14 cellular contexts compared by ENCODE assay signal in the genomic region with DNA sequence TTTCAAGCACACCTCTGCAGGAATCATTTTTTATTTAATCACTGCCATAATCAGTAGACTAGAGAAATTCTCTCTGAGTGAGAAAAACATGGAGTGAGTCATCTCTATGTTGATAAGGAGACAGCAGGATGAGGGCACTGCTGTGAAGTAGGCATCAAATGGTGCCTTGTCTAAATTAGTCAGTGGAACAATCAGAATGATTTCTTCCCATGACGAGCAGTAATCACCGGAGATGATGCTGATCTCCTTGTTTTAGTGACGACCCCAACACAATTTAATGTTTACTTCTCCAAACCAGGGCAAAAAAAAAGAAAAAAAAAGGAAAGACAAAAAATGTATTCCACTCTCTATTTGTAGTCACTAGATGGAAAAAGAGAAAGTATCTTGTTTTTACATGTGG.
DNase-seq lines count a peak whose midpoint lies in the region; ATAC-seq, FAIRE-seq and TF ChIP-seq lines count a peak whose summit lies in the region.
"Had no signal": no experiment of that assay in that cellular context is flagged by ENCODE, and none has a peak within 500 bp of the region (broad histone marks: within the 10 kb centered on the region; RNA-seq: fewer than 3 reads in every experiment).

No MANE protein-coding gene starts in this region.

- intact Hi-C loops in left ventricle myocardium inferior (cut with micrococcal nuclease) = no loop called here
- intact Hi-C loops in right cardiac atrium (cut with DNase I) = loop anchor here in 1 of 4 donors (10.0 kb wide), 1 partner anchor 69 kb away; no protein-coding TSS in a partner anchor
- intact Hi-C loops in ascending aorta (cut with DNase I) = no loop called here
- intact Hi-C loops in HepG2 (cut with micrococcal nuclease; ENCODE audit: unreplicated experiment) = no loop called here
- intact Hi-C loops in uterus (cut with DNase I; ENCODE audit: low total_unique reads) = no loop called here

- no peak overlapping the region for H3K4me3 Mint-ChIP-seq in mesothelial cell of epicardium

- H3K36me3 ChIP-seq in left ventricle myocardium inferior = peaks cover 26% of the 10 kb centered on the region
- H3K36me3 ChIP-seq in ascending aorta = peaks cover 42 to 57% of the 10 kb centered on the region in 2 donors
- H3K36me3 ChIP-seq in HepG2 (replicated peaks in 1 of 2; ENCODE audit: control insufficient read depth in 1 of 2, insufficient read depth in 2 of 2, low read length in 2 of 2) = peaks cover 9 to 35% of the 10 kb centered on the region in 2 experiments
- no peaks in the 10 kb centered on the region for H3K36me3 ChIP-seq in uterus
- H3K36me3 ChIP-seq: BLaER1 treated with 17β-estradiol and CSF1 and Interleukin-3, amounts not matched to agents 10 nM and 100 nM; left lung; neutrophil had no signal

- no peak overlapping the region for H3K4me2 ChIP-seq in HepG2 (ENCODE audit: low read depth, low read length)

- TF ChIP-seq CTCF in left ventricle myocardium inferior (IDR thresholded peaks at IDR 0.05; ENCODE audit: borderline replicate concordance) (no peak), ascending aorta (IDR thresholded peaks at IDR 0.05) (no peak), HepG2 (CRISPR knock-in tag; IDR thresholded peaks at IDR 0.05) (no peak), uterus (IDR thresholded peaks at IDR 0.05) (no peak), mesothelial cell of epicardium (IDR thresholded peaks at IDR 0.05; ENCODE audit: unreplicated experiment) (no peak)

- H3K27me3 Mint-ChIP-seq in mesothelial cell of epicardium (ENCODE audit: low read depth) = no peaks in the 10 kb centered on the region

- no peak for TF ChIP-seq EP300 in HepG2 (IDR thresholded peaks at IDR 0.05; ENCODE audit: low read depth in 2 of 2, low read length in 2 of 2)
- TF ChIP-seq EP300 in HepG2 (CRISPR knock-in tag; IDR thresholded peaks at IDR 0.05; ENCODE audit: borderline replicate concordance) = no peak

- CTCF ChIA-PET in HepG2 (lab: Yijun Ruan, JAX; ENCODE audit: low intra/inter-chr PET ratio, low total read pairs) = no interaction called here

- H3K27ac ChIP-seq in left ventricle myocardium inferior (replicated peaks) (peak overlapping the region; percentile 92), right cardiac atrium (ENCODE audit: low read length) (no peak overlapping the region), ascending aorta (peak overlapping the region; percentile 95 to 96), HepG2 (ENCODE audit: extremely low read length, insufficient read depth, low read length) (no peak overlapping the region), uterus (peak overlapping the region; percentile 72 to 78)
- H3K27ac ChIP-seq: BLaER1 treated with 17β-estradiol and CSF1 and Interleukin-3, amounts not matched to agents 10 nM and 100 nM; left lung; neutrophil had no signal

- ATAC-seq in right cardiac atrium = no peak
- ATAC-seq in HepG2 = no peak
- ATAC-seq: left lung had no signal

- H3K4me1 ChIP-seq in left ventricle myocardium inferior (peaks cover 89% of the 10 kb centered on the region), right cardiac atrium (ENCODE audit: control insufficient read depth, insufficient read depth, low read length) (peaks cover 7% of the 10 kb centered on the region), ascending aorta (peaks cover 21 to 67% of the 10 kb centered on the region in 2 donors), HepG2 (ENCODE audit: insufficient read depth, low read length) (peaks cover 46% of the 10 kb centered on the region), uterus (peaks cover 8 to 9% of the 10 kb centered on the region in 2 donors)

- DNase-seq in left ventricle myocardium inferior (no peak), right cardiac atrium (no peak), ascending aorta (ENCODE audit: low spot score in 2 of 2) (peak in 1 of 2 donors; percentile 47), HepG2 (ENCODE audit: low spot score) (peak; percentile 24), uterus (peak in 1 of 2 donors; percentile 18), amniotic stem cell (lab: John Stamatoyannopoulos, UW) (no peak), mesothelial cell of epicardium (ENCODE audit: low spot score in 2 of 2, unreplicated experiment in 2 of 2) (no peak), Kasumi-1 (lab: John Stamatoyannopoulos, UW) (no peak)
- DNase-seq: left lung; NCI-H2171 treated with DMSO at 0.1 percent for 48 hours; stimulated activated CD8-positive, alpha-beta memory T cell treated with anti-CD3 and anti-CD28 coated beads, Interleukin-4, amount 100 ng/mL, for 48 hours; SW 1271 had no signal

- H4K20me1 ChIP-seq in HepG2 (ENCODE audit: insufficient read depth, low read length) = no peaks in the 10 kb centered on the region
- H4K20me1 ChIP-seq: BLaER1 treated with 17β-estradiol and CSF1 and Interleukin-3, amounts not matched to agents 10 nM and 100 nM had no signal

- no peak overlapping the region for H2AFZ ChIP-seq in HepG2 (ENCODE audit: low read length)

- no peak for FAIRE-seq in HepG2 (lab: Jason Lieb, UNC)

- H3K9me3 ChIP-seq in left ventricle myocardium inferior (replicated peaks) = no peaks in the 10 kb centered on the region
- no peaks in the 10 kb centered on the region for H3K9me3 ChIP-seq in right cardiac atrium (ENCODE audit: control insufficient read depth, low read length)
- no peaks in the 10 kb centered on the region for H3K9me3 ChIP-seq in ascending aorta
- no peaks in the 10 kb centered on the region for H3K9me3 ChIP-seq in HepG2 (ENCODE audit: low read length)
- H3K9me3 ChIP-seq in uterus = no peaks in the 10 kb centered on the region
- H3K9me3 ChIP-seq: left lung, neutrophil had no signal

- TF ChIP-seq POLR2A in HepG2 (IDR thresholded peaks at IDR 0.05; ENCODE audit: insufficient read depth in 1 of 2, low read depth in 2 of 2, low read length in 2 of 2) (no peak), uterus (IDR thresholded peaks at IDR 0.05) (no peak)

- H3K4me3 ChIP-seq in left ventricle myocardium inferior (no peak overlapping the region), right cardiac atrium (ENCODE audit: low read length) (no peak overlapping the region), ascending aorta (no peak overlapping the region), HepG2 (replicated peaks in 1 of 3; ENCODE audit: insufficient read depth in 1 of 3, low read depth in 2 of 3, low read length in 3 of 3) (no peak overlapping the region), uterus (no peak overlapping the region)
- H3K4me3 ChIP-seq: BLaER1 treated with 17β-estradiol and CSF1 and Interleukin-3, amounts not matched to agents 10 nM and 100 nM; left lung had no signal

- BruUV-seq in HepG2 (replicated peaks; lab: Mats Ljungman, UMichigan) = no TSS peak

- H3K27me3 ChIP-seq in left ventricle myocardium inferior (ENCODE audit: low read depth) = no peaks in the 10 kb centered on the region
- H3K27me3 ChIP-seq in right cardiac atrium (ENCODE audit: control insufficient read depth, insufficient read depth) = no peaks in the 10 kb centered on the region
- H3K27me3 ChIP-seq in ascending aorta = no peaks in the 10 kb centered on the region
- no peaks in the 10 kb centered on the region for H3K27me3 ChIP-seq in HepG2 (ENCODE audit: control insufficient read depth in 1 of 2, insufficient read depth in 2 of 2, low read length in 2 of 2)
- no peaks in the 10 kb centered on the region for H3K27me3 ChIP-seq in uterus
- H3K27me3 ChIP-seq: BLaER1 treated with 17β-estradiol and CSF1 and Interleukin-3, amounts not matched to agents 10 nM and 100 nM; left lung; neutrophil had no signal

- peaks cover 2% of the 10 kb centered on the region for H3K4me1 Mint-ChIP-seq in mesothelial cell of epicardium

- peaks cover 17% of the 10 kb centered on the region for H3K79me2 ChIP-seq in HepG2 (ENCODE audit: insufficient read depth, low read length)

- H3K9ac ChIP-seq in HepG2 (ENCODE audit: insufficient read depth, low read depth, low read length) = no peak overlapping the region
- H3K9ac ChIP-seq: BLaER1 treated with 17β-estradiol and CSF1 and Interleukin-3, amounts not matched to agents 10 nM and 100 nM had no signal

- POLR2A ChIA-PET in HepG2 (lab: Yijun Ruan, JAX) = no interaction called here

- no peak for TF ChIP-seq RAD21 in HepG2 (CRISPR knock-in tag; IDR thresholded peaks at IDR 0.05)

- 67% methylated on average over 3 of the region's 3 CpGs for WGBS in right cardiac atrium
- WGBS in HepG2 (ENCODE audit: low lambda C conversion rate) = 95% methylated on average over 3 of the region's 3 CpGs

- H3K9me3 Mint-ChIP-seq in mesothelial cell of epicardium = no peaks in the 10 kb centered on the region

- in situ Hi-C loops in HepG2 (cut with HindIII; ENCODE audit: extremely low pct_ligation_motif_present, low pct_unique_long_range_greater_than_20kb) = no loop called here

- H3K36me3 Mint-ChIP-seq in mesothelial cell of epicardium = no peaks in the 10 kb centered on the region

- H3K27ac Mint-ChIP-seq in mesothelial cell of epicardium = no peak overlapping the region

TF ChIP-seq in HepG2, 621 proteins besides CTCF, POLR2A, EP300 and RAD21:
- peak; percentile 38; the same call in 1 of the 2 replicates for TF ChIP-seq FOSL2 (CRISPR knock-in tag; IDR thresholded peaks at IDR 0.05)
- TF ChIP-seq, protein P1, sequence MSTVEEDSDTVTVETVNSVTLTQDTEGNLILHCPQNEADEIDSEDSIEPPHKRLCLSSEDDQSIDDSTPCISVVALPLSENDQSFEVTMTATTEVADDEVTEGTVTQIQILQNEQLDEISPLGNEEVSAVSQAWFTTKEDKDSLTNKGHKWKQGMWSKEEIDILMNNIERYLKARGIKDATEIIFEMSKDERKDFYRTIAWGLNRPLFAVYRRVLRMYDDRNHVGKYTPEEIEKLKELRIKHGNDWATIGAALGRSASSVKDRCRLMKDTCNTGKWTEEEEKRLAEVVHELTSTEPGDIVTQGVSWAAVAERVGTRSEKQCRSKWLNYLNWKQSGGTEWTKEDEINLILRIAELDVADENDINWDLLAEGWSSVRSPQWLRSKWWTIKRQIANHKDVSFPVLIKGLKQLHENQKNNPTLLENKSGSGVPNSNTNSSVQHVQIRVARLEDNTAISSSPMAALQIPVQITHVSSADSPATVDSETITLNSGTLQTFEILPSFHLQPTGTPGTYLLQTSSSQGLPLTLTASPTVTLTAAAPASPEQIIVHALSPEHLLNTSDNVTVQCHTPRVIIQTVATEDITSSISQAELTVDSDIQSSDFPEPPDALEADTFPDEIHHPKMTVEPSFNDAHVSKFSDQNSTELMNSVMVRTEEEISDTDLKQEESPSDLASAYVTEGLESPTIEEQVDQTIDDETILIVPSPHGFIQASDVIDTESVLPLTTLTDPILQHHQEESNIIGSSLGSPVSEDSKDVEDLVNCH (CRISPR knock-in tag; IDR thresholded peaks at IDR 0.05) = no peak
TF ChIP-seq in HepG2: peak in this region for 1.

Comparison
In these comparisons a context has a peak if more than half of its experiments do, and no peak if none do; other contexts are left out.
1. H3K27ac ChIP-seq: peak in left ventricle myocardium inferior (single experiment), ascending aorta (2 of 2) and uterus (2 of 2); none in right cardiac atrium (single experiment) and HepG2 (single experiment).